1 cellular context compared by ENCODE assay signal in the genomic region with DNA sequence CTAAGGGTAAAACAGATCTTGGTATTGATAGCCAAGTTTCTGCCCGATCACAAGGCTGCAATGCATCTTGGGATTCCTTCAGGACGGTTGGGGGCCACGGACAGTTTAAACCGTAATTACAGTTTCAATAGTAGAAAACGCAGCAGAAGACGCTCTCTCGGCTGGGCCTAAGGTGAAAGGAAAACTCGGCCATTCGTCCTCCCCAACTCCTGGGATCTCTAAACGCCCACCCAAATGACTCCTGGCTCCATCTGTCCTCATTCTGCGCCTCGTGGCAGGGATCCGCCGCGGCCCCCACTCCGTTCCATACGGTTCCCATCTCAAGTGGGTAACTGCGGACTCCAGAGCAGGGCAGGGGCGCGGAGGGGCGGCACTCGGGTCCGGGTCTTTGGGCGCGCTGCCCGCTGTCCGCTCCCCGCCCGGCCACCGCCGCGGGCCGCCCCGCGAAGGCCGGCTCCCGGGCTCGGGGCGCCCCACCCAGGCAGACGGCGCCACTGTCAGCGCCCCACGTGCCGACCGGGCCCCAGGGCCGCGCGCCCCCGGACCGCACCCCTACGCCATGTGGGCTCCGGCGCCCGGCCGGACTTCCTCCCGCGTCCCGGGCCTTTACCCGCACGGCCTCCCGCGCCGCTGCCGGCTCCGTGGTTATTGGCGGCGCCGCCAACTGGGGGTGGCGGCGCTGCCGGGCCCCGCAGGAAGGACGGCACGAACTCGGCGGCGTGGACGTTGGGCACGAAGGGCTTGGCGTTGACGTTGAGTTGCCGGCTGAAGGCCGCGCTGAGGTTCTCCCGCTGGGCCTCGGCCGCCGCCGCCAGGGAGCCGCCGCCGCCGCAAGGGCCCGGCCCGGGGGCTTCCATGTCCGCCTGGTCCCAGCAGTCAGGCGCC.
A peak's percentile ranks its signal among the peaks of the same experiment; 100 is the strongest.
TF ChIP-seq lines count a peak whose summit lies in the region.

No MANE protein-coding gene starts in this region.

TF ChIP-seq in GM12878, 131 proteins besides CTCF, POLR2A, EP300 and RAD21 (continues in another document):
- TF ChIP-seq SIN3A (IDR thresholded peaks at IDR 0.05; ENCODE audit: low read depth, low read length) (peak; percentile 5; the same call in 1 of the 2 replicates), SPI1 (IDR thresholded peaks at IDR 0.05; ENCODE audit: borderline replicate concordance, insufficient read depth, low read depth, low read length) (0 out of 2 replicates have a peak, but pooled peaks have one; percentile 42), ZZZ3 (IDR thresholded peaks at IDR 0.05; ENCODE audit: control insufficient read depth, insufficient read length, low read depth) (no peak), TARDBP (IDR thresholded peaks at IDR 0.05; ENCODE audit: borderline replicate concordance) (no peak), CBFB (IDR thresholded peaks at IDR 0.05; ENCODE audit: low read depth) (no peak), HDAC2 (IDR thresholded peaks at IDR 0.05) (no peak), ASH2L (IDR thresholded peaks at IDR 0.05; ENCODE audit: borderline replicate concordance, low read depth) (0 out of 2 replicates have a peak, but pooled peaks have one; percentile 21), RUNX3 (IDR thresholded peaks at IDR 0.05; ENCODE audit: low read length) (peak; percentile 8; the same call in 1 of the 2 replicates), MEF2A (IDR thresholded peaks at IDR 0.05; ENCODE audit: insufficient read depth, low read depth, low read length) (no peak), GATAD2B (conservative IDR thresholded peaks at IDR 0.05; ENCODE audit: low read depth) (peak; percentile 45; the same call in 1 of the 2 replicates), SUZ12 (IDR thresholded peaks at IDR 0.05; ENCODE audit: unreplicated experiment) (no peak), CBX3 (IDR thresholded peaks at IDR 0.05; ENCODE audit: borderline replicate concordance, low read depth) (no peak), ETV6 (conservative IDR thresholded peaks at IDR 0.05 in 1 of 2, IDR thresholded peaks at IDR 0.05 in 1 of 2; ENCODE audit: borderline replicate concordance in 1 of 2, low read depth in 1 of 2) (no peak), ZBED1 (IDR thresholded peaks at IDR 0.05; ENCODE audit: borderline replicate concordance) (no peak), TCF7 (IDR thresholded peaks at IDR 0.05; ENCODE audit: borderline replicate concordance) (no peak), NR2C1 (IDR thresholded peaks at IDR 0.05) (0 out of 2 replicates have a peak, but pooled peaks have one; percentile 6), DPF2 (IDR thresholded peaks at IDR 0.05) (0 out of 2 replicates have a peak, but pooled peaks have one; percentile 70), NFYA (IDR thresholded peaks at IDR 0.05; ENCODE audit: borderline replicate concordance, low read depth, low read length) (no peak), MTA3 (IDR thresholded peaks at IDR 0.05; ENCODE audit: borderline replicate concordance, low read length) (no peak), MXI1 (IDR thresholded peaks at IDR 0.05; ENCODE audit: low read depth, low read length) (peak; percentile 92), NR2C2 (IDR thresholded peaks at IDR 0.05; ENCODE audit: borderline replicate concordance, control insufficient read depth, insufficient read length, low read depth) (no peak), EGR1 (IDR thresholded peaks at IDR 0.05; ENCODE audit: borderline replicate concordance in 1 of 2, low read depth in 2 of 2, low read length in 2 of 2) (peak in 1 of 2 experiments; percentile 56; a peak in 1 of 3 replicates), NBN (IDR thresholded peaks at IDR 0.05) (peak; percentile 24; the same call in 1 of the 2 replicates), NRF1 (conservative IDR thresholded peaks at IDR 0.05; ENCODE audit: low read depth, low read length) (no peak), BMI1 (IDR thresholded peaks at IDR 0.05; ENCODE audit: borderline replicate concordance) (no peak), FOXM1 (IDR thresholded peaks at IDR 0.05; ENCODE audit: low read depth, low read length) (no peak), ZNF24 (IDR thresholded peaks at IDR 0.05) (no peak), MYC (IDR thresholded peaks at IDR 0.05; ENCODE audit: insufficient read depth, insufficient read length, insufficient replicate concordance, low read length, severe bottlenecking) (no peak), BHLHE40 (IDR thresholded peaks at IDR 0.05; ENCODE audit: borderline replicate concordance in 1 of 2, low read depth in 2 of 2, low read length in 1 of 2) (peak; percentile 73 to 93; a peak in 3 of 4 replicates), NFIC (IDR thresholded peaks at IDR 0.05; ENCODE audit: low read depth, low read length) (no peak), LARP7 (IDR thresholded peaks at IDR 0.05) (peak; percentile 65), ZNF217 (IDR thresholded peaks at IDR 0.05) (no peak), IKZF1 (conservative IDR thresholded peaks at IDR 0.05) (0 out of 2 replicates have a peak, but pooled peaks have one; percentile 3)
- TF ChIP-seq, protein P1, sequence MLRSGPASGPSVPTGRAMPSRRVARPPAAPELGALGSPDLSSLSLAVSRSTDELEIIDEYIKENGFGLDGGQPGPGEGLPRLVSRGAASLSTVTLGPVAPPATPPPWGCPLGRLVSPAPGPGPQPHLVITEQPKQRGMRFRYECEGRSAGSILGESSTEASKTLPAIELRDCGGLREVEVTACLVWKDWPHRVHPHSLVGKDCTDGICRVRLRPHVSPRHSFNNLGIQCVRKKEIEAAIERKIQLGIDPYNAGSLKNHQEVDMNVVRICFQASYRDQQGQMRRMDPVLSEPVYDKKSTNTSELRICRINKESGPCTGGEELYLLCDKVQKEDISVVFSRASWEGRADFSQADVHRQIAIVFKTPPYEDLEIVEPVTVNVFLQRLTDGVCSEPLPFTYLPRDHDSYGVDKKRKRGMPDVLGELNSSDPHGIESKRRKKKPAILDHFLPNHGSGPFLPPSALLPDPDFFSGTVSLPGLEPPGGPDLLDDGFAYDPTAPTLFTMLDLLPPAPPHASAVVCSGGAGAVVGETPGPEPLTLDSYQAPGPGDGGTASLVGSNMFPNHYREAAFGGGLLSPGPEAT (IDR thresholded peaks at IDR 0.05; ENCODE audit: low read depth): no peak
- TF ChIP-seq, protein P2, sequence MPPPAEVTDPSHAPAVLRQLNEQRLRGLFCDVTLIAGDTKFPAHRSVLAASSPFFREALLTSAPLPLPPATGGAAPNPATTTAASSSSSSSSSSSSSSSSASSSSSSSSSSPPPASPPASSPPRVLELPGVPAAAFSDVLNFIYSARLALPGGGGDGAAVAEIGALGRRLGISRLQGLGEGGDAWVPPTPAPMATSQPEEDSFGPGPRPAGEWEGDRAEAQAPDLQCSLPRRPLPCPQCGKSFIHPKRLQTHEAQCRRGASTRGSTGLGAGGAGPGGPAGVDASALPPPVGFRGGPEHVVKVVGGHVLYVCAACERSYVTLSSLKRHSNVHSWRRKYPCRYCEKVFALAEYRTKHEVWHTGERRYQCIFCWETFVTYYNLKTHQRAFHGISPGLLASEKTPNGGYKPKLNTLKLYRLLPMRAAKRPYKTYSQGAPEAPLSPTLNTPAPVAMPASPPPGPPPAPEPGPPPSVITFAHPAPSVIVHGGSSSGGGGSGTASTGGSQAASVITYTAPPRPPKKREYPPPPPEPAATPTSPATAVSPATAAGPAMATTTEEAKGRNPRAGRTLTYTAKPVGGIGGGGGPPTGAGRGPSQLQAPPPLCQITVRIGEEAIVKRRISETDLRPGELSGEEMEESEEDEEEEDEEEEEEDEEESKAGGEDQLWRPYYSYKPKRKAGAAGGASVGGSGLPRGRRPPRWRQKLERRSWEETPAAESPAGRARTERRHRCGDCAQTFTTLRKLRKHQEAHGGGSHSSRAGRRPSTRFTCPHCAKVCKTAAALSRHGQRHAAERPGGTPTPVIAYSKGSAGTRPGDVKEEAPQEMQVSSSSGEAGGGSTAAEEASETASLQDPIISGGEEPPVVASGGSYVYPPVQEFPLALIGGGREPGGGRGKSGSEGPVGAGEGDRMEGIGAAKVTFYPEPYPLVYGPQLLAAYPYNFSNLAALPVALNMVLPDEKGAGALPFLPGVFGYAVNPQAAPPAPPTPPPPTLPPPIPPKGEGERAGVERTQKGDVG (CRISPR knock-in tag; IDR thresholded peaks at IDR 0.05): no peak
- TF ChIP-seq, protein P3, sequence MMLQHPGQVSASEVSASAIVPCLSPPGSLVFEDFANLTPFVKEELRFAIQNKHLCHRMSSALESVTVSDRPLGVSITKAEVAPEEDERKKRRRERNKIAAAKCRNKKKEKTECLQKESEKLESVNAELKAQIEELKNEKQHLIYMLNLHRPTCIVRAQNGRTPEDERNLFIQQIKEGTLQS (IDR thresholded peaks at IDR 0.05; ENCODE audit: borderline replicate concordance, extremely low read depth, low read depth, low read length): no peak
- TF ChIP-seq, protein P4, sequence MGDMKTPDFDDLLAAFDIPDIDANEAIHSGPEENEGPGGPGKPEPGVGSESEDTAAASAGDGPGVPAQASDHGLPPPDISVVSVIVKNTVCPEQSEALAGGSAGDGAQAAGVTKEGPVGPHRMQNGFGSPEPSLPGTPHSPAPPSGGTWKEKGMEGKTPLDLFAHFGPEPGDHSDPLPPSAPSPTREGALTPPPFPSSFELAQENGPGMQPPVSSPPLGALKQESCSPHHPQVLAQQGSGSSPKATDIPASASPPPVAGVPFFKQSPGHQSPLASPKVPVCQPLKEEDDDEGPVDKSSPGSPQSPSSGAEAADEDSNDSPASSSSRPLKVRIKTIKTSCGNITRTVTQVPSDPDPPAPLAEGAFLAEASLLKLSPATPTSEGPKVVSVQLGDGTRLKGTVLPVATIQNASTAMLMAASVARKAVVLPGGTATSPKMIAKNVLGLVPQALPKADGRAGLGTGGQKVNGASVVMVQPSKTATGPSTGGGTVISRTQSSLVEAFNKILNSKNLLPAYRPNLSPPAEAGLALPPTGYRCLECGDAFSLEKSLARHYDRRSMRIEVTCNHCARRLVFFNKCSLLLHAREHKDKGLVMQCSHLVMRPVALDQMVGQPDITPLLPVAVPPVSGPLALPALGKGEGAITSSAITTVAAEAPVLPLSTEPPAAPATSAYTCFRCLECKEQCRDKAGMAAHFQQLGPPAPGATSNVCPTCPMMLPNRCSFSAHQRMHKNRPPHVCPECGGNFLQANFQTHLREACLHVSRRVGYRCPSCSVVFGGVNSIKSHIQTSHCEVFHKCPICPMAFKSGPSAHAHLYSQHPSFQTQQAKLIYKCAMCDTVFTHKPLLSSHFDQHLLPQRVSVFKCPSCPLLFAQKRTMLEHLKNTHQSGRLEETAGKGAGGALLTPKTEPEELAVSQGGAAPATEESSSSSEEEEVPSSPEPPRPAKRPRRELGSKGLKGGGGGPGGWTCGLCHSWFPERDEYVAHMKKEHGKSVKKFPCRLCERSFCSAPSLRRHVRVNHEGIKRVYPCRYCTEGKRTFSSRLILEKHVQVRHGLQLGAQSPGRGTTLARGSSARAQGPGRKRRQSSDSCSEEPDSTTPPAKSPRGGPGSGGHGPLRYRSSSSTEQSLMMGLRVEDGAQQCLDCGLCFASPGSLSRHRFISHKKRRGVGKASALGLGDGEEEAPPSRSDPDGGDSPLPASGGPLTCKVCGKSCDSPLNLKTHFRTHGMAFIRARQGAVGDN (IDR thresholded peaks at IDR 0.05): 0 out of 2 replicates have a peak, but pooled peaks have one; percentile 44
- TF ChIP-seq, protein P5, sequence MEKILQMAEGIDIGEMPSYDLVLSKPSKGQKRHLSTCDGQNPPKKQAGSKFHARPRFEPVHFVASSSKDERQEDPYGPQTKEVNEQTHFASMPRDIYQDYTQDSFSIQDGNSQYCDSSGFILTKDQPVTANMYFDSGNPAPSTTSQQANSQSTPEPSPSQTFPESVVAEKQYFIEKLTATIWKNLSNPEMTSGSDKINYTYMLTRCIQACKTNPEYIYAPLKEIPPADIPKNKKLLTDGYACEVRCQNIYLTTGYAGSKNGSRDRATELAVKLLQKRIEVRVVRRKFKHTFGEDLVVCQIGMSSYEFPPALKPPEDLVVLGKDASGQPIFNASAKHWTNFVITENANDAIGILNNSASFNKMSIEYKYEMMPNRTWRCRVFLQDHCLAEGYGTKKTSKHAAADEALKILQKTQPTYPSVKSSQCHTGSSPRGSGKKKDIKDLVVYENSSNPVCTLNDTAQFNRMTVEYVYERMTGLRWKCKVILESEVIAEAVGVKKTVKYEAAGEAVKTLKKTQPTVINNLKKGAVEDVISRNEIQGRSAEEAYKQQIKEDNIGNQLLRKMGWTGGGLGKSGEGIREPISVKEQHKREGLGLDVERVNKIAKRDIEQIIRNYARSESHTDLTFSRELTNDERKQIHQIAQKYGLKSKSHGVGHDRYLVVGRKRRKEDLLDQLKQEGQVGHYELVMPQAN (conservative IDR thresholded peaks at IDR 0.05): peak; percentile 81; the same call in 1 of the 2 replicates
- TF ChIP-seq, protein P6, sequence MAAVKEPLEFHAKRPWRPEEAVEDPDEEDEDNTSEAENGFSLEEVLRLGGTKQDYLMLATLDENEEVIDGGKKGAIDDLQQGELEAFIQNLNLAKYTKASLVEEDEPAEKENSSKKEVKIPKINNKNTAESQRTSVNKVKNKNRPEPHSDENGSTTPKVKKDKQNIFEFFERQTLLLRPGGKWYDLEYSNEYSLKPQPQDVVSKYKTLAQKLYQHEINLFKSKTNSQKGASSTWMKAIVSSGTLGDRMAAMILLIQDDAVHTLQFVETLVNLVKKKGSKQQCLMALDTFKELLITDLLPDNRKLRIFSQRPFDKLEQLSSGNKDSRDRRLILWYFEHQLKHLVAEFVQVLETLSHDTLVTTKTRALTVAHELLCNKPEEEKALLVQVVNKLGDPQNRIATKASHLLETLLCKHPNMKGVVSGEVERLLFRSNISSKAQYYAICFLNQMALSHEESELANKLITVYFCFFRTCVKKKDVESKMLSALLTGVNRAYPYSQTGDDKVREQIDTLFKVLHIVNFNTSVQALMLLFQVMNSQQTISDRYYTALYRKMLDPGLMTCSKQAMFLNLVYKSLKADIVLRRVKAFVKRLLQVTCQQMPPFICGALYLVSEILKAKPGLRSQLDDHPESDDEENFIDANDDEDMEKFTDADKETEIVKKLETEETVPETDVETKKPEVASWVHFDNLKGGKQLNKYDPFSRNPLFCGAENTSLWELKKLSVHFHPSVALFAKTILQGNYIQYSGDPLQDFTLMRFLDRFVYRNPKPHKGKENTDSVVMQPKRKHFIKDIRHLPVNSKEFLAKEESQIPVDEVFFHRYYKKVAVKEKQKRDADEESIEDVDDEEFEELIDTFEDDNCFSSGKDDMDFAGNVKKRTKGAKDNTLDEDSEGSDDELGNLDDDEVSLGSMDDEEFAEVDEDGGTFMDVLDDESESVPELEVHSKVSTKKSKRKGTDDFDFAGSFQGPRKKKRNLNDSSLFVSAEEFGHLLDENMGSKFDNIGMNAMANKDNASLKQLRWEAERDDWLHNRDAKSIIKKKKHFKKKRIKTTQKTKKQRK (IDR thresholded peaks at IDR 0.05; ENCODE audit: low read depth, low read length): no peak
- TF ChIP-seq, protein P7, sequence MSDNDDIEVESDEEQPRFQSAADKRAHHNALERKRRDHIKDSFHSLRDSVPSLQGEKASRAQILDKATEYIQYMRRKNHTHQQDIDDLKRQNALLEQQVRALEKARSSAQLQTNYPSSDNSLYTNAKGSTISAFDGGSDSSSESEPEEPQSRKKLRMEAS (IDR thresholded peaks at IDR 0.05; ENCODE audit: low read depth, low read length): no peak
- TF ChIP-seq, protein P8, sequence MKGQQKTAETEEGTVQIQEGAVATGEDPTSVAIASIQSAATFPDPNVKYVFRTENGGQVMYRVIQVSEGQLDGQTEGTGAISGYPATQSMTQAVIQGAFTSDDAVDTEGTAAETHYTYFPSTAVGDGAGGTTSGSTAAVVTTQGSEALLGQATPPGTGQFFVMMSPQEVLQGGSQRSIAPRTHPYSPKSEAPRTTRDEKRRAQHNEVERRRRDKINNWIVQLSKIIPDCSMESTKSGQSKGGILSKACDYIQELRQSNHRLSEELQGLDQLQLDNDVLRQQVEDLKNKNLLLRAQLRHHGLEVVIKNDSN (IDR thresholded peaks at IDR 0.05; ENCODE audit: borderline replicate concordance, extremely low read length, insufficient read depth, low read depth, low read length): peak; percentile 56
